Comparison of ENCODE assay signal across 9 cellular contexts in genomic region chr3:97820780-97821179, GRCh38. TPM values are rescaled to one million over a fixed set of nuclear protein-coding genes. Genes with fewer than 3 reads are reported as not detected.
DNase-seq lines count a peak whose midpoint lies in the region; ATAC-seq, FAIRE-seq and TF ChIP-seq lines count a peak whose summit lies in the region.
"Had no signal": no experiment of that assay in that cellular context is flagged by ENCODE, and none has a peak within 500 bp of the region (broad histone marks: within the 10 kb centered on the region; RNA-seq: fewer than 3 reads in every experiment).

No MANE protein-coding gene starts in this region.

- DNase-seq in Calu3 (no peak), OCI-LY7 (ENCODE audit: low spot score) (no peak), H1 (ENCODE audit: low read depth in 1 of 2, low spot score in 2 of 2) (no peak), progenitor cell of endocrine pancreas (ENCODE audit: low spot score, unreplicated experiment) (no peak), GM03348 (ENCODE audit: low spot score) (no peak), NOMO-1 (lab: John Stamatoyannopoulos, UW; ENCODE audit: unreplicated experiment in 2 of 2) (no peak)
- DNase-seq in stimulated activated CD4-positive, alpha-beta T cell treated with anti-CD3 and anti-CD28 coated beads, Interleukin-1b, Interleukin-23, amount 100 ng/mL, for 48 hours = no peak
- DNase-seq: NCI-H526 treated with DMSO at 0.1 percent for 48 hours had no signal

- H3K9me3 ChIP-seq in OCI-LY7 (ENCODE audit: low read length) (no peaks in the 10 kb centered on the region), H1 (ENCODE audit: insufficient read depth in 2 of 2, low read depth in 1 of 2, low read length in 1 of 2) (no peaks in the 10 kb centered on the region)

- no peak overlapping the region for H4K5ac ChIP-seq in H1 (ENCODE audit: insufficient read length, low read depth, low read length)

- CTCF ChIA-PET in Calu3 (lab: Charles Lee) = interaction anchor here (0.9 kb wide), 1 partner anchor 121 kb away, joined by 3 read pairs; no protein-coding TSS in a partner anchor
- CTCF ChIA-PET in OCI-LY7 (lab: Charles Lee; ENCODE audit: unreplicated experiment) = no interaction called here
- CTCF ChIA-PET in H1 (lab: Charles Lee; ENCODE audit: partially characterized antibody) = interaction anchor here (0.8 to 2.3 kb wide), 9 partner anchors 27 to 206 kb away, joined by 3 to 9 read pairs (median 3); partner anchors contain the start of gene ARL6

- H2BK15ac ChIP-seq in H1 (ENCODE audit: low read length) = no peak overlapping the region

- no peak overlapping the region for H3K18ac ChIP-seq in H1 (ENCODE audit: extremely low read depth, low read length)

- H3K36me3 Mint-ChIP-seq in Calu3 (ENCODE audit: insufficient read depth, unreplicated experiment) (peaks cover 25% of the 10 kb centered on the region), progenitor cell of endocrine pancreas (ENCODE audit: insufficient read depth) (no peaks in the 10 kb centered on the region)

- H3K27me3 ChIP-seq in H1 (replicated peaks in 1 of 4; ENCODE audit: control insufficient read depth in 3 of 4, extremely low read depth in 1 of 4, insufficient read depth in 3 of 4, low read length in 3 of 4) = peaks cover 0 to 22% (median 9%) of the 10 kb centered on the region in 4 experiments; a peak in 5 of 7 replicates

- H3K4me2 ChIP-seq in OCI-LY7 (ENCODE audit: low read length) (peak overlapping the region; percentile 94), H1 (ENCODE audit: insufficient read depth in 1 of 2, low read depth in 2 of 2, low read length in 2 of 2) (peak overlapping the region; percentile 53 to 90; a peak in 3 of 4 replicates)

- H3K79me1 ChIP-seq in H1 (ENCODE audit: low read depth, low read length) = no peaks in the 10 kb centered on the region

- H3K27ac ChIP-seq in OCI-LY7 (ENCODE audit: low read depth, low read length, poor library complexity, severe bottlenecking) (no peak overlapping the region), H1 (ENCODE audit: low read depth, low read length) (no peak overlapping the region)

- H3K36me3 ChIP-seq in OCI-LY7 (ENCODE audit: insufficient read depth, low read length) = no peaks in the 10 kb centered on the region
- H3K36me3 ChIP-seq in H1 (ENCODE audit: control insufficient read depth in 2 of 4, insufficient read depth in 4 of 4, low read length in 3 of 4) = no peaks in the 10 kb centered on the region

- no peak overlapping the region for H3K23ac ChIP-seq in H1 (ENCODE audit: insufficient read length)

- H3K27ac Mint-ChIP-seq in Calu3 (ENCODE audit: unreplicated experiment) (no peak overlapping the region), progenitor cell of endocrine pancreas (no peak overlapping the region)

- no peak overlapping the region for H2BK120ac ChIP-seq in H1 (replicated peaks; ENCODE audit: low read depth, low read length)

- POLR2A ChIA-PET in OCI-LY7 (lab: Charles Lee) (no interaction called here), H1 (lab: Charles Lee; ENCODE audit: partially characterized antibody) (interaction anchor here (0.9 to 1.4 kb wide), 2 partner anchors 11 to 19 kb away, joined by 3 to 4 read pairs; no protein-coding TSS in a partner anchor)

- no peak overlapping the region for H3K14ac ChIP-seq in H1 (ENCODE audit: insufficient read length)

- H3K23me2 ChIP-seq in H1 (ENCODE audit: low read depth, low read length) = peaks cover 3% of the 10 kb centered on the region

- H3K79me2 ChIP-seq in OCI-LY7 (ENCODE audit: insufficient read depth, low read depth, low read length) (no peaks in the 10 kb centered on the region), H1 (ENCODE audit: control insufficient read depth in 1 of 2, insufficient read depth in 2 of 2, low read length in 2 of 2) (0 out of 4 replicates have a peak, but pooled peaks cover 0 to 9% of the 10 kb centered on the region in 2 experiments)

- H3K4me1 ChIP-seq in OCI-LY7 (ENCODE audit: insufficient read depth, low read length, poor library complexity, severe bottlenecking) (peaks cover 7% of the 10 kb centered on the region), H1 (replicated peaks in 1 of 4; ENCODE audit: control insufficient read depth in 3 of 4, insufficient read depth in 4 of 4, low read length in 3 of 4) (no peaks in the 10 kb centered on the region)

- H3K9ac ChIP-seq in H1 (replicated peaks in 1 of 4; ENCODE audit: extremely low read depth in 1 of 4, low read depth in 3 of 4, low read length in 3 of 4) = no peak overlapping the region

- H4K91ac ChIP-seq in H1 (replicated peaks; ENCODE audit: insufficient read length, low read length) = no peak overlapping the region

- H3K4me3 Mint-ChIP-seq in Calu3 (ENCODE audit: low read depth, unreplicated experiment) (peak overlapping the region; percentile 82), progenitor cell of endocrine pancreas (ENCODE audit: low read depth) (peak overlapping the region; percentile 99)

- H3K56ac ChIP-seq in H1 (replicated peaks; ENCODE audit: insufficient read length, low read depth, low read length) = no peak overlapping the region

- H4K20me1 ChIP-seq in OCI-LY7 (ENCODE audit: insufficient read depth, low read length) = no peaks in the 10 kb centered on the region
- H4K20me1 ChIP-seq in H1 (replicated peaks in 1 of 2; ENCODE audit: control insufficient read depth in 1 of 2, insufficient read depth in 2 of 2, low read length in 2 of 2) = peaks cover 0 to 1% of the 10 kb centered on the region in 2 experiments

- H3K4me1 Mint-ChIP-seq in Calu3 (ENCODE audit: low read depth, unreplicated experiment) = peaks cover 26% of the 10 kb centered on the region
- peaks cover 6% of the 10 kb centered on the region for H3K4me1 Mint-ChIP-seq in progenitor cell of endocrine pancreas (ENCODE audit: low read depth)

- H3K9me2 ChIP-seq in OCI-LY7 (ENCODE audit: insufficient read depth, low read length) = no peaks in the 10 kb centered on the region

- H2AFZ ChIP-seq in OCI-LY7 (ENCODE audit: low read length) (peak overlapping the region; percentile 97), H1 (ENCODE audit: low read length) (peak overlapping the region; percentile 95; the same call in 1 of the 2 replicates)

- intact Hi-C loops in Calu3 (cut with micrococcal nuclease; ENCODE audit: unreplicated experiment) = loop anchor here (5.0 kb wide), 2 partner anchors 62 to 122 kb away; no protein-coding TSS in a partner anchor
- intact Hi-C loops in OCI-LY7 (cut with micrococcal nuclease; ENCODE audit: unreplicated experiment) = no loop called here

- no peak for ATAC-seq in GM18498 (IDR thresholded peaks at IDR 0.05; ENCODE audit: unreplicated experiment)

- TF ChIP-seq CTCF in Calu3 (IDR thresholded peaks at IDR 0.05; ENCODE audit: unreplicated experiment) (no peak), OCI-LY7 (conservative IDR thresholded peaks at IDR 0.05; ENCODE audit: low read length) (no peak), H1 (IDR thresholded peaks at IDR 0.05; ENCODE audit: control extremely low read depth in 1 of 3, insufficient read depth in 1 of 3, low read depth in 1 of 3, low read length in 3 of 3) (no peak), progenitor cell of endocrine pancreas (IDR thresholded peaks at IDR 0.05; ENCODE audit: unreplicated experiment) (no peak)

- H2AK5ac ChIP-seq in H1 (ENCODE audit: low read depth, low read length) = no peak overlapping the region

- no peak for TF ChIP-seq RAD21 in H1 (IDR thresholded peaks at IDR 0.05 in 1 of 2, conservative IDR thresholded peaks at IDR 0.05 in 1 of 2; ENCODE audit: low read depth in 2 of 2, low read length in 2 of 2)

- no peak for TF ChIP-seq POLR2A in H1 (IDR thresholded peaks at IDR 0.05; ENCODE audit: control extremely low read depth in 1 of 2, low read depth in 2 of 2, low read length in 2 of 2)

- H3K9me3 Mint-ChIP-seq in Calu3 (ENCODE audit: low read depth, unreplicated experiment) = no peaks in the 10 kb centered on the region
- no peaks in the 10 kb centered on the region for H3K9me3 Mint-ChIP-seq in progenitor cell of endocrine pancreas (ENCODE audit: low read depth)

- no peak overlapping the region for H2BK12ac ChIP-seq in H1 (ENCODE audit: low read depth, low read length)

- no peak overlapping the region for H2BK5ac ChIP-seq in H1 (ENCODE audit: low read depth, low read length)

- no peak overlapping the region for H2BK20ac ChIP-seq in H1 (ENCODE audit: low read length)

- H3K4me3 ChIP-seq in OCI-LY7 (ENCODE audit: low read depth, low read length, poor library complexity, severe bottlenecking) = peak overlapping the region; percentile 67
- H3K4me3 ChIP-seq in H1 (ENCODE audit: extremely low read depth in 1 of 4, insufficient read depth in 2 of 4, low read depth in 3 of 4, low read length in 4 of 4) = peak overlapping the region in 2 of 4 experiments; percentile 81 to 88; a peak in 6 of 8 replicates

- no peak overlapping the region for H3K4ac ChIP-seq in H1 (replicated peaks; ENCODE audit: insufficient read length, low read depth, low read length)

- TF ChIP-seq EP300 in H1 (IDR thresholded peaks at IDR 0.05; ENCODE audit: borderline replicate concordance in 1 of 2, low read depth in 2 of 2, low read length in 2 of 2) = no peak

- BruUV-seq in Calu3 (replicated peaks; lab: Mats Ljungman, UMichigan) = no TSS peak
- no TSS peak for BruUV-seq in OCI-LY7 (replicated peaks; lab: Mats Ljungman, UMichigan)

- H3K27me3 Mint-ChIP-seq in Calu3 (ENCODE audit: unreplicated experiment) (no peaks in the 10 kb centered on the region), progenitor cell of endocrine pancreas (peaks cover 58% of the 10 kb centered on the region)

- no peak for FAIRE-seq in H1 (lab: Jason Lieb, UNC)

- 82% methylated on average over 5 of the region's 5 CpGs; no CpG with 5 or more reads in 1 of the 2 experiments for WGBS in H1 (ENCODE audit: extremely low coverage in 1 of 2, insufficient coverage in 1 of 2, insufficient read length in 1 of 2, insufficient replicate concordance in 2 of 2, low coverage in 1 of 2, low lambda C conversion rate in 2 of 2, missing lambda C conversion rate in 1 of 2), 2 experiments

- H4K8ac ChIP-seq in H1 (ENCODE audit: extremely low read depth, insufficient read depth, low read length) = no peak overlapping the region

RNA-seq across cellular contexts. Expression of gene CRYBG3, which starts 1.0 kb away (rescaled TPM):
- 10.3 and 10.6 TPM in 2 replicates for total RNA-seq in Calu3 (2022)
- total RNA-seq in OCI-LY7 (2014; rRNA removed; shearing (Covaris generic)) = 0.05 and 0.22 TPM in 2 replicates
- total RNA-seq in OCI-LY7 (2022) = 0.28 and 0.46 TPM in 2 replicates
- 8.0 and 9.6 TPM in 2 replicates for total RNA-seq in H1 (2021; fragmentation: NEBNext Ultra II Directional; extraction: Animal tissue kit (Norgen Biotek cat#: 25700))
- polyA plus RNA-seq in H1 (2011; rRNA removed) = 1.1 and 2.1 TPM in 2 replicates
- 2.7 TPM for polyA plus RNA-seq in H1 (2011; cell fraction: cytosol; rRNA removed)
- polyA plus RNA-seq in H1 (2011; cell fraction: nucleus; rRNA removed) = 4.9 TPM
- polyA plus RNA-seq in H1 (2012, experiment 1 of 2) = 3.6 to 5.3 TPM (median 4.9 TPM) in 4 replicates
- polyA plus RNA-seq in H1 (2012, experiment 2 of 2) = 0.17 TPM
- polyA plus RNA-seq in H1 (2013, experiment 1 of 2) = 5.2 TPM
- polyA plus RNA-seq in H1 (2013, experiment 2 of 2) = 4.4 TPM
- polyA minus RNA-seq in H1 (2011; rRNA and poly(A)+ RNA removed) = 7.5 and 12.5 TPM in 2 replicates
- polyA minus RNA-seq in H1 (2011; cell fraction: cytosol; rRNA and poly(A)+ RNA removed) = 7.3 TPM
- polyA minus RNA-seq in H1 (2011; cell fraction: nucleus; rRNA and poly(A)+ RNA removed) = 18.2 TPM
- total RNA-seq in progenitor cell of endocrine pancreas = 5.7 and 6.0 TPM in 2 replicates

RNA-seq across cellular contexts. Expression of gene ARL6, which starts 56.2 kb away (rescaled TPM):
- 5.2 and 5.6 TPM in 2 replicates for total RNA-seq in Calu3 (2022)
- 5.0 and 8.6 TPM in 2 replicates for total RNA-seq in OCI-LY7 (2014; rRNA removed; shearing (Covaris generic))
- 5.5 and 5.9 TPM in 2 replicates for total RNA-seq in OCI-LY7 (2022)
- total RNA-seq in H1 (2021; fragmentation: NEBNext Ultra II Directional; extraction: Animal tissue kit (Norgen Biotek cat#: 25700)) = 9.3 and 12.0 TPM in 2 replicates
- polyA plus RNA-seq in H1 (2011; rRNA removed) = 1.8 and 2.7 TPM in 2 replicates
- polyA plus RNA-seq in H1 (2011; cell fraction: cytosol; rRNA removed) = 2.9 TPM
- 4.7 TPM for polyA plus RNA-seq in H1 (2011; cell fraction: nucleus; rRNA removed)
- polyA plus RNA-seq in H1 (2012, experiment 1 of 2) = 3.8 to 5.2 TPM (median 4.5 TPM) in 4 replicates
- polyA plus RNA-seq in H1 (2012, experiment 2 of 2) = 0.31 TPM
- 4.5 TPM for polyA plus RNA-seq in H1 (2013, experiment 1 of 2)
- polyA plus RNA-seq in H1 (2013, experiment 2 of 2) = 4.5 TPM
- 6.3 and 8.1 TPM in 2 replicates for polyA minus RNA-seq in H1 (2011; rRNA and poly(A)+ RNA removed)
- polyA minus RNA-seq in H1 (2011; cell fraction: cytosol; rRNA and poly(A)+ RNA removed) = 9.4 TPM
- 26.8 TPM for polyA minus RNA-seq in H1 (2011; cell fraction: nucleus; rRNA and poly(A)+ RNA removed)
- 10.9 and 11.4 TPM in 2 replicates for total RNA-seq in progenitor cell of endocrine pancreas
